19 cellular contexts compared by ENCODE assay signal in genomic region chr11:69105431-69106123, GRCh38. TPM values are rescaled to one million over a fixed set of nuclear protein-coding genes. Genes with fewer than 3 reads are reported as not detected.
"Had no signal": no experiment of that assay in that cellular context is flagged by ENCODE, and none has a peak within 500 bp of the region (broad histone marks: within the 10 kb centered on the region; RNA-seq: fewer than 3 reads in every experiment).

No MANE protein-coding gene starts in this region.

- H3K27me3 Mint-ChIP-seq: activated T-helper 17 cell treated with anti-CD3 and anti-CD28 coated beads, Interleukin-2, amount 50 U/mL, for 72 hours; naive thymus-derived CD4-positive, alpha-beta T cell; T-cell had no signal

- H3K4me3 ChIP-seq: lung, spleen, transverse colon had no signal

- H3K36me3 Mint-ChIP-seq: T-cell had no signal

- H3K27ac ChIP-seq: neutrophil, spleen, transverse colon had no signal

- H3K9me3 Mint-ChIP-seq: activated T-helper 17 cell treated with anti-CD3 and anti-CD28 coated beads, Interleukin-2, amount 50 U/mL, for 72 hours; central memory CD8-positive, alpha-beta T cell had no signal

- H3K9me3 ChIP-seq: neutrophil, transverse colon had no signal

- DNase-seq: activated CD4-positive, alpha-beta T cell treated with anti-CD3 and anti-CD28 coated beads for 48 hours; activated CD8-positive, alpha-beta memory T cell treated with anti-CD3 and anti-CD28 coated beads for 24 hours; activated naive CD4-positive, alpha-beta T cell treated with anti-CD3 and anti-CD28 coated beads for 36 hours; activated T-cell treated with anti-CD3 and anti-CD28 coated beads for 4 hours; hippocampal formation; naive thymus-derived CD4-positive, alpha-beta T cell; spleen; stimulated activated CD4-positive, alpha-beta T cell treated with anti-CD3 and anti-CD28 coated beads, Interleukin-1b, Interleukin-23, amount 100 ng/mL, for 48 hours; T-cell; T1000; transverse colon had no signal

- H3K4me3 Mint-ChIP-seq: activated naive CD4-positive, alpha-beta T cell treated with anti-CD3 and anti-CD28 coated beads for 36 hours; activated T-helper 17 cell treated with anti-CD3 and anti-CD28 coated beads, Interleukin-2, amount 50 U/mL, for 72 hours; central memory CD8-positive, alpha-beta T cell; naive thymus-derived CD4-positive, alpha-beta T cell; stimulated activated memory B cell treated with anti-CD40 and anti-IgM and Interleukin-4, amounts not matched to agents 10 μg/mL and 1 μg/mL and 100 μg/mL, for 72 hours; T-cell; WTC11 had no signal

- ATAC-seq: activated T-helper 17 cell treated with anti-CD3 and anti-CD28 coated beads, Interleukin-2, amount 50 U/mL, for 72 hours; naive thymus-derived CD4-positive, alpha-beta T cell; sciatic nerve; stimulated activated memory B cell treated with anti-CD40 and anti-IgM and Interleukin-4, amounts not matched to agents 10 μg/mL and 1 μg/mL and 100 μg/mL, for 72 hours; T-cell; WTC11 had no signal

- H3K27ac Mint-ChIP-seq: activated naive CD4-positive, alpha-beta T cell treated with anti-CD3 and anti-CD28 coated beads for 36 hours; activated T-helper 17 cell treated with anti-CD3 and anti-CD28 coated beads, Interleukin-2, amount 50 U/mL, for 72 hours; naive thymus-derived CD4-positive, alpha-beta T cell; stimulated activated memory B cell treated with anti-CD40 and anti-IgM and Interleukin-4, amounts not matched to agents 10 μg/mL and 1 μg/mL and 100 μg/mL, for 72 hours; T-cell; WTC11 had no signal

- H3K36me3 ChIP-seq: neutrophil, transverse colon had no signal

- H3K4me1 Mint-ChIP-seq: activated T-helper 17 cell treated with anti-CD3 and anti-CD28 coated beads, Interleukin-2, amount 50 U/mL, for 72 hours; WTC11 had no signal

- H3K27me3 ChIP-seq: transverse colon had no signal

RNA-seq across cellular contexts. Expression of gene SMIM38, which starts 50.2 kb away (rescaled TPM):
- total RNA-seq: dermis microvascular lymphatic vessel endothelial cell had no signal
- polyA plus RNA-seq: naive thymus-derived CD4-positive, alpha-beta T cell had no signal
